Comparison of ENCODE assay signal across 19 cellular contexts in genomic region chr2:163207706-163208370, GRCh38.
DNase-seq lines count a peak whose midpoint lies in the region; ATAC-seq and TF ChIP-seq lines count a peak whose summit lies in the region.
"Had no signal": no experiment of that assay in that cellular context is flagged by ENCODE, and none has a peak within 500 bp of the region (broad histone marks: within the 10 kb centered on the region; RNA-seq: fewer than 3 reads in every experiment).

No MANE protein-coding gene starts in this region.

- peak overlapping the region; percentile 86 for H3K27ac ChIP-seq in mammary epithelial cell (ENCODE audit: insufficient read depth, low read depth, low read length)
- H3K27ac ChIP-seq: SJCRH30, tibial artery had no signal

- H3K9ac ChIP-seq in mammary epithelial cell (ENCODE audit: insufficient read depth, low read length): no peak overlapping the region

- H3K4me3 ChIP-seq in mammary epithelial cell (replicated peaks in 1 of 3; ENCODE audit: insufficient read depth in 1 of 3, low read depth in 2 of 3, low read length in 3 of 3) (no peak overlapping the region), HAP-1 (no peak overlapping the region)
- H3K4me3 ChIP-seq: SJCRH30, tibial artery had no signal

- dilution Hi-C loops in mammary epithelial cell (cut with HindIII; ENCODE audit: low sequenced_read_pairs): no loop called here

- no peaks in the 10 kb centered on the region for H4K20me1 ChIP-seq in mammary epithelial cell (ENCODE audit: insufficient read depth, low read length)

- intact Hi-C loops in mammary epithelial cell (cut with micrococcal nuclease): loop anchor here (1.0 kb wide), 1 partner anchor 59 kb away; no protein-coding TSS in a partner anchor

- peak overlapping the region; percentile 41 for H2AFZ ChIP-seq in mammary epithelial cell (ENCODE audit: low read depth, low read length)

- DNase-seq in ACHN (peak; percentile 18), HK-2 (ENCODE audit: unreplicated experiment) (peak; percentile 17), mammary epithelial cell (peak; percentile 88), kidney tubule cell (ENCODE audit: low spot score) (peak; percentile 93), DMS 273 treated with DMSO at 0.1 percent for 48 hours (lab: John Stamatoyannopoulos, UW) (no peak), HAP-1 (ENCODE audit: low spot score in 2 of 2) (no peak)
- DNase-seq: 8988T; activated CD4-positive, alpha-beta T cell treated with anti-CD3 and anti-CD28 coated beads, Interleukin-2, amount 10 ng/mL, durations not matched to agents 24 days and 14 days; activated CD8-positive, alpha-beta memory T cell treated with anti-CD3 and anti-CD28 coated beads, Interleukin-2, amount 10 ng/mL, durations not matched to agents 7 days and 5 days; aorta; HCEC 1CT; NCI-H1930; SJCRH30; stimulated activated CD4-positive, alpha-beta T cell treated with anti-CD3 and anti-CD28 coated beads, Interleukin-4, amount 100 ng/mL, for 24 hours; stimulated activated naive CD8-positive, alpha-beta T cell treated with anti-CD3 and anti-CD28 coated beads, Interleukin-15, Interleukin-2, amounts not matched to agents 100 U/mL and 50 U/mL, for 24 hours; T-cell; tibial artery had no signal

- in situ Hi-C loops in ACHN (cut with HindIII; ENCODE audit: low pct_ligation_motif_present, low pct_unique_long_range_greater_than_20kb, low sequenced_read_pairs) (no loop called here), mammary epithelial cell (cut with MboI; ENCODE audit: low sequenced_read_pairs in 2 of 2) (loop anchor here in 1 of 2 donors (25.0 kb wide), 1 partner anchor 129 kb away; no protein-coding TSS in a partner anchor), HAP-1 (cut with MboI; ENCODE audit: low sequenced_read_pairs) (no loop called here)

- no peak for TF ChIP-seq CTCF in mammary epithelial cell (conservative IDR thresholded peaks at IDR 0.05 in 1 of 2, IDR thresholded peaks at IDR 0.05 in 1 of 2; ENCODE audit: extremely low read depth in 1 of 2, insufficient read depth in 1 of 2, low read depth in 1 of 2, low read length in 2 of 2)

- peak overlapping the region; percentile 43 for H3K4me2 ChIP-seq in mammary epithelial cell (ENCODE audit: insufficient read depth, low read depth, low read length)

- no peaks in the 10 kb centered on the region for H3K9me3 ChIP-seq in mammary epithelial cell (replicated peaks; ENCODE audit: insufficient read depth, low read length)
- H3K9me3 ChIP-seq in HAP-1: no peaks in the 10 kb centered on the region
- H3K9me3 ChIP-seq: SJCRH30, tibial artery had no signal

- no peaks in the 10 kb centered on the region for H3K79me2 ChIP-seq in mammary epithelial cell (ENCODE audit: insufficient read depth, low read length)

- H3K27me3 ChIP-seq in mammary epithelial cell (ENCODE audit: insufficient read depth, low read length) (no peaks in the 10 kb centered on the region), HAP-1 (ENCODE audit: low read depth) (no peaks in the 10 kb centered on the region)
- H3K27me3 ChIP-seq: SJCRH30, tibial artery had no signal

- ATAC-seq in GM19035 (IDR thresholded peaks at IDR 0.05; ENCODE audit: unreplicated experiment) (no peak), GM21529 (IDR thresholded peaks at IDR 0.05; ENCODE audit: unreplicated experiment) (no peak)
- ATAC-seq: activated CD8-positive, alpha-beta memory T cell treated with anti-CD3 and anti-CD28 coated beads, Interleukin-2, amount 10 ng/mL, durations not matched to agents 7 days and 5 days; stimulated activated naive CD8-positive, alpha-beta T cell treated with anti-CD3 and anti-CD28 coated beads, Interleukin-15, Interleukin-2, amounts not matched to agents 100 U/mL and 50 U/mL, for 24 hours; T-cell had no signal

- WGBS in mammary epithelial cell (ENCODE audit: low coverage, missing lambda C conversion rate): 0% methylated on average over 2 of the region's 2 CpGs

- CTCF ChIA-PET in mammary epithelial cell (lab: Charles Lee; ENCODE audit: low non-redundant PET): interaction anchor here (0.6 kb wide), 2 partner anchors 10 to 475 kb away, joined by 5 to 9 read pairs; no protein-coding TSS in a partner anchor

- H3K4me1 ChIP-seq in mammary epithelial cell (ENCODE audit: insufficient read depth, low read length) (peaks cover 30% of the 10 kb centered on the region), HAP-1 (no peaks in the 10 kb centered on the region)
- H3K4me1 ChIP-seq: SJCRH30, tibial artery had no signal

- BruUV-seq in mammary epithelial cell (replicated peaks; lab: Mats Ljungman, UMichigan): no TSS peak

- H3K36me3 ChIP-seq in mammary epithelial cell (ENCODE audit: insufficient read depth, low read length) (no peaks in the 10 kb centered on the region), HAP-1 (replicated peaks) (no peaks in the 10 kb centered on the region)
- H3K36me3 ChIP-seq: SJCRH30, tibial artery had no signal

Comparison
In these comparisons a context has a peak if more than half of its experiments do, and no peak if none do; other contexts are left out.
1. DNase-seq: peak in ACHN (single experiment), HK-2 (single experiment), mammary epithelial cell (single experiment) and kidney tubule cell (single experiment); none in DMS 273 treated with DMSO at 0.1 percent for 48 hours (single experiment) and HAP-1 (0 of 2).